35 cellular contexts compared by ENCODE assay signal in the genomic region with DNA sequence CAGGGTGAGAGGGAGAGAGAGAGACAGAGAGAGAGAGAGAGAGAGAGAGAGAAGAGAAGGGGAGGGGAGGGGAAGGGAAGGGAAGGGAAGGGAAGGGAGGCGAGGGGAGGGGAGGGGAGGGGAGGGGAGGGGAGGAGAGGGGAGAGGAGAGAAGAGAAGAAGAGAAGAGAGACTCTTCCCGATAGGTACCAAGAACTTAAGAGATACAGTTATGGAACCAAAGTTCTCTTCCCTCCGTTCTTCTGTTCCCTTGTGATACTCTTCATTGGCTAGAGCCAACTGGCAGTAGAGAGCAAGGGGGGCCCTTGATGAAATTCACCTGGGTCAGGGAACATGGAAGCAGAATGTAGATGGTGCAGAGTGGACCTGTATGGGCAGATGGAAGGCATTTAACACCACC.
"Had no signal": no experiment of that assay in that cellular context is flagged by ENCODE, and none has a peak within 500 bp of the region (broad histone marks: within the 10 kb centered on the region; RNA-seq: fewer than 3 reads in every experiment).

No MANE protein-coding gene starts in this region.

- H3K27me3 ChIP-seq: MG63 had no signal

- H3K27ac ChIP-seq: KMS-11 had no signal

- H3K4me3 ChIP-seq: MG63 had no signal

- H3K9me3 ChIP-seq: MG63 had no signal

- H3K9ac ChIP-seq: KMS-11 had no signal

- H3K4me2 ChIP-seq: KMS-11 had no signal

- DNase-seq: Karpas-422, Kasumi-1, MG63, MV-4-11, NCI-H1048, NCI-H1092, NCI-H1092 treated with DMSO at 0.1 percent for 48 hours, NCI-H1105, NCI-H1105 treated with DMSO at 0.1 percent for 48 hours, NCI-H1417, NCI-H1417 treated with DMSO at 0.1 percent for 48 hours, NCI-H1436, NCI-H1436 treated with DMSO at 0.1 percent for 48 hours, NCI-H146, NCI-H1694, NCI-H1694 treated with DMSO at 0.1 percent for 48 hours, NCI-H187, NCI-H187 treated with DMSO at 0.1 percent for 48 hours, NCI-H1930, NCI-H2029, NCI-H2029 treated with DMSO at 0.1 percent for 48 hours, NCI-H2081, NCI-H2081 treated with DMSO at 0.1 percent for 48 hours, NCI-H2107, NCI-H2171, NCI-H2171 treated with DMSO at 0.1 percent for 48 hours, NCI-H2227 treated with DMSO at 0.1 percent for 48 hours, NCI-H226, NCI-H345, NCI-H446, NCI-H446 treated with DMSO at 0.1 percent for 48 hours, NCI-H510A, NCI-H510A treated with DMSO at 0.1 percent for 48 hours, NCI-H524 had no signal

- H3K36me3 ChIP-seq: MG63 had no signal
